ENCODE assay signal across 13 cellular contexts in genomic region chr11:32148824-32149223, GRCh38.
"Had no signal": no experiment of that assay in that cellular context is flagged by ENCODE, and none has a peak within 500 bp of the region (broad histone marks: within the 10 kb centered on the region; RNA-seq: fewer than 3 reads in every experiment).

No MANE protein-coding gene starts in this region.

- H3K27me3 ChIP-seq: neural progenitor cell, sigmoid colon, thyroid gland had no signal

- H2AFZ ChIP-seq: neural progenitor cell had no signal

- H3K9me3 ChIP-seq: pancreas, sigmoid colon, thyroid gland had no signal

- H3K27ac ChIP-seq: neural progenitor cell, pancreas, sigmoid colon, thyroid gland had no signal

- H3K4me3 ChIP-seq: lung, neural progenitor cell, pancreas, sigmoid colon, thyroid gland had no signal

- ATAC-seq: left cardiac atrium; pancreas; stimulated activated effector memory CD8-positive, alpha-beta T cell treated with anti-CD3 and anti-CD28 coated beads, Interleukin-12 subunit alpha, Interleukin-12 subunit beta, amount 100 ng/mL, for 72 hours had no signal

- H3K36me3 ChIP-seq: neural progenitor cell, pancreas, sigmoid colon, thyroid gland had no signal

- H3K4me2 ChIP-seq: neural progenitor cell had no signal

- H3K4me1 ChIP-seq: pancreas, sigmoid colon, thyroid gland had no signal

- DNase-seq: activated CD4-positive, alpha-beta memory T cell treated with anti-CD3 and anti-CD28 coated beads, Interleukin-2, amount 10 ng/mL, durations not matched to agents 7 days and 5 days; activated CD4-positive, alpha-beta T cell treated with anti-CD3 and anti-CD28 coated beads for 4 hours; activated naive CD4-positive, alpha-beta T cell treated with anti-CD3 and anti-CD28 coated beads, Interleukin-2, amount 10 ng/mL, durations not matched to agents 7 days and 5 days; activated T-cell treated with anti-CD3 and anti-CD28 coated beads, Interleukin-2, amount 50 U/mL, for 24 hours; endodermal cell; left cardiac atrium; midbrain; pancreas; sigmoid colon; thyroid gland had no signal
